23 cellular contexts compared by ENCODE assay signal in genomic region chr4:71470547-71470946, GRCh38.
"Had no signal": no experiment of that assay in that cellular context is flagged by ENCODE, and none has a peak within 500 bp of the region (broad histone marks: within the 10 kb centered on the region; RNA-seq: fewer than 3 reads in every experiment).

No MANE protein-coding gene starts in this region.

- DNase-seq: heart right ventricle; islet precursor cell; left ventricle myocardium inferior; mesendoderm; naive B cell; natural killer cell; nucleus accumbens; right cardiac atrium; stimulated activated CD4-positive, alpha-beta T cell treated with anti-CD3 and anti-CD28 coated beads, Interleukin-4, amount 100 ng/mL, for 24 hours; stimulated activated naive CD4-positive, alpha-beta T cell; tibial artery; trophoblast cell; upper lobe of right lung had no signal

- H3K27me3 ChIP-seq: heart right ventricle, hepatocyte, suprapubic skin, tibial artery, upper lobe of right lung had no signal

- H3K27ac ChIP-seq: heart right ventricle, hepatocyte, left ventricle myocardium inferior, parathyroid adenoma, skin epidermis, suprapubic skin, thoracic aorta, tibial artery, upper lobe of right lung had no signal

- H3K36me3 ChIP-seq: left ventricle myocardium inferior, suprapubic skin, thoracic aorta, tibial artery, upper lobe of right lung had no signal

- H3K27ac Mint-ChIP-seq: mesothelial cell of epicardium; naive B cell; natural killer cell; stimulated activated effector memory CD8-positive, alpha-beta T cell treated with anti-CD3 and anti-CD28 coated beads, Interleukin-12 subunit alpha, Interleukin-12 subunit beta, amount 100 ng/mL, for 72 hours; stimulated activated naive CD8-positive, alpha-beta T cell treated with anti-CD3 and anti-CD28 coated beads, Interleukin-15, Interleukin-2, amounts not matched to agents 100 ng/mL and 50 ng/mL, for 24 hours had no signal

- H3K36me3 Mint-ChIP-seq: mesothelial cell of epicardium; naive B cell; stimulated activated effector memory CD8-positive, alpha-beta T cell treated with anti-CD3 and anti-CD28 coated beads, Interleukin-12 subunit alpha, Interleukin-12 subunit beta, amount 100 ng/mL, for 72 hours had no signal

- H3K27me3 Mint-ChIP-seq: naive B cell; stimulated activated naive CD8-positive, alpha-beta T cell treated with anti-CD3 and anti-CD28 coated beads, Interleukin-15, Interleukin-2, amounts not matched to agents 100 ng/mL and 50 ng/mL, for 24 hours had no signal

- H3K9me3 ChIP-seq: heart right ventricle, left ventricle myocardium inferior, suprapubic skin, thoracic aorta, tibial artery, upper lobe of right lung had no signal

- H3K4me3 Mint-ChIP-seq: mesothelial cell of epicardium; naive B cell; natural killer cell; neural crest cell; stimulated activated effector memory CD8-positive, alpha-beta T cell treated with anti-CD3 and anti-CD28 coated beads, Interleukin-12 subunit alpha, Interleukin-12 subunit beta, amount 100 ng/mL, for 72 hours; stimulated activated naive CD8-positive, alpha-beta T cell treated with anti-CD3 and anti-CD28 coated beads, Interleukin-15, Interleukin-2, amounts not matched to agents 100 ng/mL and 50 ng/mL, for 24 hours had no signal

- H3K4me1 Mint-ChIP-seq: naive B cell; natural killer cell; neural crest cell; stimulated activated effector memory CD8-positive, alpha-beta T cell treated with anti-CD3 and anti-CD28 coated beads, Interleukin-12 subunit alpha, Interleukin-12 subunit beta, amount 100 ng/mL, for 72 hours had no signal

- H3K9me3 Mint-ChIP-seq: mesothelial cell of epicardium; naive B cell; natural killer cell; stimulated activated effector memory CD8-positive, alpha-beta T cell treated with anti-CD3 and anti-CD28 coated beads, Interleukin-12 subunit alpha, Interleukin-12 subunit beta, amount 100 ng/mL, for 72 hours; stimulated activated naive CD8-positive, alpha-beta T cell treated with anti-CD3 and anti-CD28 coated beads, Interleukin-15, Interleukin-2, amounts not matched to agents 100 ng/mL and 50 ng/mL, for 24 hours had no signal

- H3K4me3 ChIP-seq: heart right ventricle, hepatocyte, left ventricle myocardium inferior, lung, skin epidermis, suprapubic skin, thoracic aorta, tibial artery, upper lobe of right lung had no signal

- H3K4me1 ChIP-seq: heart right ventricle, left ventricle myocardium inferior, parathyroid adenoma, suprapubic skin, upper lobe of right lung had no signal
